In the genomic region with DNA sequence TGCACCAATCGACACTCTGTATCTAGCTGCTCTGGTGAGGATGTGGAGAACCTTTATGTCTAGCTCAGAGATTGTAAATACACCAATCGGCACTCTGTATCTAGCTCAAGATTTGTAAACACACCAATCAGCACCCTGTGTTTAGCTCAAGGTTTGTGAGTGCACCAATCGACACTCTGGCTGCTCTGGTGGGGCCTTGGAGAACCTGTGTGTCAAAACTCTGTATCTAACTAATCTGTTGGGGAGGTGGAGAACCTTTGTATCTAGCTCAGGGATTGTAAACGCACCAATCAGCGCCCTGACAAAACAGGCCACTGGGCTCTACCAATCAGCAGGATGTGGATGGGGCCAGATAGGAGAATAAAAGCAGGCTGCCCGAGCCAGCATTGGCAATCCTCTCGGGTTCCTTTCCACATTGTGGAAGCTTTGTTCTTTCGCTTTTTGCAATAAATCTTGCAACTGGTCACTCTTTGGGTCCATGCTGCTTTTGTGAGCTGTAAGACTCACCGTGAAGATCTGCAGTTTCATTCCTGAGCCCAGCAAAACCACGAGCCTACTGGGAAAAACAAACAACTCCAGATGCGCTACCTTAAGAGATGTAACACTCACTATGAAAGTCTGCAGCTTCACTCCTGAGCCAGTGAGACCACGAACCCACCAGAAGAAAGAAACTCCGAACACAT, we compare ENCODE assay signal across 1 cellular context. TPM values are rescaled to one million over a fixed set of nuclear protein-coding genes. Genes with fewer than 3 reads are reported as not detected.
"Had no signal": no experiment of that assay in that cellular context is flagged by ENCODE, and none has a peak within 500 bp of the region (broad histone marks: within the 10 kb centered on the region; RNA-seq: fewer than 3 reads in every experiment).

No MANE protein-coding gene starts in this region.

RNA-seq across cellular contexts. Expression of a gene that starts 46.4 kb away (rescaled TPM):
- total RNA-seq: body of pancreas had no signal
